ENCODE assay signal across 19 cellular contexts in genomic region chr10:30737931-30738391, GRCh38.
DNase-seq lines count a peak whose midpoint lies in the region; ATAC-seq and TF ChIP-seq lines count a peak whose summit lies in the region.
"Had no signal": no experiment of that assay in that cellular context is flagged by ENCODE, and none has a peak within 500 bp of the region (broad histone marks: within the 10 kb centered on the region; RNA-seq: fewer than 3 reads in every experiment).

No MANE protein-coding gene starts in this region.

- H3K4me3 ChIP-seq in rectal smooth muscle tissue (ENCODE audit: low read length) = no peak overlapping the region
- no peak overlapping the region for H3K4me3 ChIP-seq in H7 (ENCODE audit: insufficient read depth, low read depth, low read length)
- H3K4me3 ChIP-seq: BLaER1 treated with 17β-estradiol and CSF1 and Interleukin-3, amounts not matched to agents 10 nM and 100 nM; esophagus squamous epithelium; heart right ventricle had no signal

- TF ChIP-seq CTCF in GM13976 (IDR thresholded peaks at IDR 0.05; ENCODE audit: borderline replicate concordance, control extremely low read depth, extremely low read depth, insufficient read depth, missing control alignments) (no peak), GM20000 (IDR thresholded peaks at IDR 0.05; ENCODE audit: extremely low read depth, missing control alignments) (no peak)

- in situ Hi-C loops in GM13976 (cut with MboI; ENCODE audit: low sequenced_read_pairs, unreplicated experiment) = loop anchor here (25.0 kb wide), 1 partner anchor 1074 kb away; no protein-coding TSS in a partner anchor

- DNase-seq in GM13976 (ENCODE audit: low spot score) (peak; percentile 74), GM20000 (ENCODE audit: low spot score) (peak; percentile 74), DMS53 (lab: John Stamatoyannopoulos, UW) (no peak), H7 (no peak), NCI-H524 (lab: John Stamatoyannopoulos, UW) (no peak)
- DNase-seq: activated CD4-positive, alpha-beta T cell treated with anti-CD3 and anti-CD28 coated beads, Interleukin-2, amount 50 U/mL, for 1 hour; aorta; esophagus squamous epithelium; heart right ventricle; KBM-7; kidney; NCI-H2227 treated with DMSO at 0.1 percent for 48 hours; stimulated activated naive CD4-positive, alpha-beta T cell; T-helper 9 cell had no signal

- ATAC-seq in HG03469 (IDR thresholded peaks at IDR 0.05; ENCODE audit: unreplicated experiment) = peak; percentile 31
- ATAC-seq in GM19455 (IDR thresholded peaks at IDR 0.05; ENCODE audit: unreplicated experiment) = no peak
- ATAC-seq: heart right ventricle had no signal

- H3K36me3 ChIP-seq in rectal smooth muscle tissue (ENCODE audit: control insufficient read depth, insufficient read depth, low read length) (no peaks in the 10 kb centered on the region), H7 (replicated peaks; ENCODE audit: control insufficient read depth, insufficient read depth, low read length) (no peaks in the 10 kb centered on the region)
- H3K36me3 ChIP-seq: BLaER1 treated with 17β-estradiol and CSF1 and Interleukin-3, amounts not matched to agents 10 nM and 100 nM; esophagus squamous epithelium; heart right ventricle; neutrophil had no signal

- peaks cover 26% of the 10 kb centered on the region for H3K4me1 ChIP-seq in rectal smooth muscle tissue (ENCODE audit: control insufficient read depth, insufficient read depth, low read length)
- H3K4me1 ChIP-seq: esophagus squamous epithelium had no signal

- H3K27ac ChIP-seq in rectal smooth muscle tissue (ENCODE audit: low read depth, low read length) = peak overlapping the region; percentile 81
- H3K27ac ChIP-seq: BLaER1 treated with 17β-estradiol and CSF1 and Interleukin-3, amounts not matched to agents 10 nM and 100 nM; neutrophil had no signal

- H3K27me3 ChIP-seq in rectal smooth muscle tissue (ENCODE audit: control insufficient read depth, insufficient read depth, low read length) (no peaks in the 10 kb centered on the region), H7 (ENCODE audit: control insufficient read depth, insufficient read depth, low read length) (no peaks in the 10 kb centered on the region)
- H3K27me3 ChIP-seq: BLaER1 treated with 17β-estradiol and CSF1 and Interleukin-3, amounts not matched to agents 10 nM and 100 nM; esophagus squamous epithelium; heart right ventricle had no signal

- H3K9ac ChIP-seq in rectal smooth muscle tissue (ENCODE audit: low read length) = no peak overlapping the region
- H3K9ac ChIP-seq: BLaER1 treated with 17β-estradiol and CSF1 and Interleukin-3, amounts not matched to agents 10 nM and 100 nM had no signal

Comparison
In these comparisons a context has a peak if more than half of its experiments do, and no peak if none do; other contexts are left out.
1. DNase-seq: peak in GM13976 (single experiment) and GM20000 (single experiment); none in DMS53 (single experiment), H7 (single experiment) and NCI-H524 (0 of 2).